20 cellular contexts compared by ENCODE assay signal in the genomic region with DNA sequence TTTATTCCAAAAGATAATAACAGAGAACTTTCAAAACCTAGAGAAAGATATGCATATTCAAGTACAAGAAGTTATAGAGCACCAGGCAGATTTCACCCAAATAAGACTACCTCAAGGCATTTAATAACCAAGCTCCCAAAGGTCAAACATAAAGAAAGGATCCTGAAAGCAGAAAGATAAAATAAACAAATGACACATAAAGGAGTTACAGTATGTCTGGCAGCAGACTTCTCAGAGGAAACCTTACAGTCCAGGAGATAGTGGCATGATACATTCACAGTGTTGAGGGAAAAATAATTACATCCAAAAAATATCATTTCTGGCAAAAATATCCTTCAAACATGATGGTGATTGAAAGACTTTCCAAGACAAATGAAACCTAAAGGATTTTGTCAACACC.
DNase-seq lines count a peak whose midpoint lies in the region; ATAC-seq, FAIRE-seq and TF ChIP-seq lines count a peak whose summit lies in the region.
"Had no signal": no experiment of that assay in that cellular context is flagged by ENCODE, and none has a peak within 500 bp of the region (broad histone marks: within the 10 kb centered on the region; RNA-seq: fewer than 3 reads in every experiment).

No MANE protein-coding gene starts in this region.

- peak; percentile 52 for DNase-seq in ELR (ENCODE audit: low read depth)
- DNase-seq in M059J (ENCODE audit: low read depth): peak; percentile 6
- no peak for DNase-seq in astrocyte (ENCODE audit: low read depth)
- no peak for DNase-seq in SIG-M5 (lab: John Stamatoyannopoulos, UW)
- no peak for DNase-seq in activated CD8-positive, alpha-beta memory T cell treated with anti-CD3 and anti-CD28 coated beads for 24 hours
- DNase-seq in effector CD8-positive, alpha-beta T cell (lab: John Stamatoyannopoulos, UW): no peak
- DNase-seq: AML-193; Caco-2; CD4-positive, alpha-beta T cell; DMS79 treated with DMSO at 0.1 percent for 48 hours; GOT3; H9; KG1 had no signal

- no peaks in the 10 kb centered on the region for H3K27me3 Mint-ChIP-seq in astrocyte (ENCODE audit: low read depth, unreplicated experiment)
- H3K27me3 Mint-ChIP-seq: CD4-positive, alpha-beta T cell had no signal

- H3K4me3 ChIP-seq in astrocyte (ENCODE audit: insufficient read depth, low read depth, low read length): no peak overlapping the region

- no peaks in the 10 kb centered on the region for H4K20me1 ChIP-seq in astrocyte (ENCODE audit: insufficient read depth, low read length)

- ATAC-seq in GM19351 (IDR thresholded peaks at IDR 0.05; ENCODE audit: unreplicated experiment): no peak

- H3K9ac ChIP-seq in astrocyte (ENCODE audit: low read length): no peak overlapping the region

- no peaks in the 10 kb centered on the region for H3K27me3 ChIP-seq in astrocyte (ENCODE audit: insufficient read depth, low read length)

- H3K4me2 ChIP-seq in astrocyte (ENCODE audit: low read length): no peak overlapping the region

- H3K9me3 ChIP-seq in astrocyte (ENCODE audit: insufficient read depth, low read depth, low read length): no peaks in the 10 kb centered on the region
- H3K9me3 ChIP-seq: Caco-2 had no signal

- H3K4me1 Mint-ChIP-seq in astrocyte (ENCODE audit: low read depth, unreplicated experiment): peaks cover 13% of the 10 kb centered on the region

- no peak overlapping the region for H3K4me3 Mint-ChIP-seq in astrocyte (ENCODE audit: unreplicated experiment)
- H3K4me3 Mint-ChIP-seq: CD4-positive, alpha-beta T cell; H9 had no signal

- no peak overlapping the region for H3K27ac ChIP-seq in astrocyte (ENCODE audit: low read depth, low read length)
- H3K27ac ChIP-seq: C4-2B had no signal

- no peak overlapping the region for H2AFZ ChIP-seq in astrocyte (ENCODE audit: low read depth, low read length)

- TF ChIP-seq CTCF in astrocyte (IDR thresholded peaks at IDR 0.05; ENCODE audit: insufficient read depth, low read depth, low read length): no peak

- H3K27ac Mint-ChIP-seq in astrocyte (ENCODE audit: unreplicated experiment): no peak overlapping the region
- H3K27ac Mint-ChIP-seq: CD4-positive, alpha-beta T cell; H9 had no signal

- H3K9me3 Mint-ChIP-seq in astrocyte (ENCODE audit: unreplicated experiment): no peaks in the 10 kb centered on the region

- H3K4me1 ChIP-seq in astrocyte (ENCODE audit: insufficient read depth, low read length): no peaks in the 10 kb centered on the region
- H3K4me1 ChIP-seq: Caco-2 had no signal

- H3K36me3 Mint-ChIP-seq in astrocyte (ENCODE audit: low read depth, unreplicated experiment): no peaks in the 10 kb centered on the region

- H3K79me2 ChIP-seq in astrocyte (ENCODE audit: insufficient read depth, low read length): no peaks in the 10 kb centered on the region

- FAIRE-seq in astrocyte (lab: Jason Lieb, UNC): peak; percentile 43
- FAIRE-seq: A204.1, D721Med, G401.6, GM12892, GM18507 had no signal

- no peaks in the 10 kb centered on the region for H3K36me3 ChIP-seq in astrocyte (ENCODE audit: insufficient read depth, low read length)

Comparison
In these comparisons a context has a peak if more than half of its experiments do, and no peak if none do; other contexts are left out.
1. DNase-seq: peak in ELR (single experiment) and M059J (single experiment); none in astrocyte (single experiment), SIG-M5 (single experiment), activated CD8-positive, alpha-beta memory T cell treated with anti-CD3 and anti-CD28 coated beads for 24 hours (single experiment) and effector CD8-positive, alpha-beta T cell (single experiment).